Comparison of ENCODE assay signal across 18 cellular contexts in genomic region chr16:89952049-89952448, GRCh38. TPM values are rescaled to one million over a fixed set of nuclear protein-coding genes. Genes with fewer than 3 reads are reported as not detected.
DNase-seq lines count a peak whose midpoint lies in the region; ATAC-seq and TF ChIP-seq lines count a peak whose summit lies in the region.
"Had no signal": no experiment of that assay in that cellular context is flagged by ENCODE, and none has a peak within 500 bp of the region (broad histone marks: within the 10 kb centered on the region; RNA-seq: fewer than 3 reads in every experiment).

No MANE protein-coding gene starts in this region.

- H3K9me3 Mint-ChIP-seq in natural killer cell, result no peaks in the 10 kb centered on the region
- H3K9me3 Mint-ChIP-seq: CD4-positive, alpha-beta memory T cell had no signal

- peak overlapping the region; percentile 64 for H3K4me2 ChIP-seq in Karpas-422 (ENCODE audit: low read depth, low read length, poor library complexity, severe bottlenecking)
- peak overlapping the region; percentile 46 for H3K4me2 ChIP-seq in SU-DHL-6 (ENCODE audit: low read depth, low read length, poor library complexity, severe bottlenecking)

- H3K4me1 Mint-ChIP-seq in natural killer cell, result peaks cover 15 to 17% of the 10 kb centered on the region in 2 donors

- H3K9me2 ChIP-seq in Karpas-422 (replicated peaks; ENCODE audit: insufficient read depth, low read length) (no peaks in the 10 kb centered on the region), SU-DHL-6 (replicated peaks; ENCODE audit: insufficient read depth, low read length) (no peaks in the 10 kb centered on the region)

- peaks cover 57% of the 10 kb centered on the region for H3K79me2 ChIP-seq in Karpas-422 (ENCODE audit: low read length)
- peaks cover 5% of the 10 kb centered on the region; the same call in 1 of the 2 replicates for H3K79me2 ChIP-seq in SU-DHL-6 (ENCODE audit: insufficient read depth, low read length)

- H3K27ac Mint-ChIP-seq in natural killer cell, result no peak overlapping the region
- H3K27ac Mint-ChIP-seq: CD14-positive monocyte; CD4-positive, alpha-beta memory T cell; H9 had no signal

- H3K4me3 Mint-ChIP-seq in natural killer cell, result no peak overlapping the region
- H3K4me3 Mint-ChIP-seq: CD14-positive monocyte had no signal

- no peak overlapping the region for H2AFZ ChIP-seq in Karpas-422 (ENCODE audit: low read length)
- no peak overlapping the region for H2AFZ ChIP-seq in SU-DHL-6 (ENCODE audit: low read depth, low read length, severe bottlenecking)

- intact Hi-C loops in left colon (cut with DNase I, micrococcal nuclease), result no loop called here
- intact Hi-C loops in transverse colon (cut with DNase I; ENCODE audit: low total_unique reads), result no loop called here
- intact Hi-C loops in natural killer cell (cut with micrococcal nuclease), result no loop called here

- H3K27me3 Mint-ChIP-seq in natural killer cell (ENCODE audit: low read depth in 2 of 2), result peaks cover 0 to 3% of the 10 kb centered on the region in 2 donors

- DNase-seq in Karpas-422 (no peak), left colon (peak; percentile 47 to 57), transverse colon (peak; percentile 48), NCI-H2227 treated with DMSO at 0.1 percent for 48 hours (lab: John Stamatoyannopoulos, UW) (no peak), Ammon's horn (ENCODE audit: low spot score) (no peak), natural killer cell (no peak)
- DNase-seq: ACHN; CD4-positive, alpha-beta memory T cell; DMS153; DMS79; H9; IMR-90; KBM-7 had no signal

- H3K27ac ChIP-seq in Karpas-422 (ENCODE audit: low read length) (peak overlapping the region; percentile 95), SU-DHL-6 (ENCODE audit: low read depth, low read length) (peak overlapping the region; percentile 86), transverse colon (no peak overlapping the region)
- H3K27ac ChIP-seq: BLaER1 had no signal

- H3K36me3 ChIP-seq in Karpas-422 (ENCODE audit: insufficient read depth, low read length), result peaks cover 32% of the 10 kb centered on the region
- no peaks in the 10 kb centered on the region for H3K36me3 ChIP-seq in SU-DHL-6 (ENCODE audit: low read length)
- H3K36me3 ChIP-seq in transverse colon, result peaks cover 0 to under 1% (median 0%) of the 10 kb centered on the region in 4 donors

- TF ChIP-seq EP300 in transverse colon (IDR thresholded peaks at IDR 0.05; ENCODE audit: low read depth), result no peak

- H3F3A ChIP-seq in SU-DHL-6 (ENCODE audit: insufficient read depth), result peaks cover 35% of the 10 kb centered on the region

- H3K4me3 ChIP-seq in Karpas-422 (ENCODE audit: low read length) (peak overlapping the region; percentile 49; the same call in 1 of the 2 replicates), SU-DHL-6 (ENCODE audit: insufficient read depth, low read length, poor library complexity, severe bottlenecking) (no peak overlapping the region), transverse colon (no peak overlapping the region)
- H3K4me3 ChIP-seq: BLaER1, GM12878 had no signal

- in situ Hi-C loops in transverse colon (cut with MboI; ENCODE audit: low pct_ligation_motif_present in 1 of 4, low pct_unique_long_range_greater_than_20kb in 1 of 4, low sequenced_read_pairs in 3 of 4), result no loop called here

- 60 to 70% methylated on average over 2 to 12 of the region's 12 CpGs for WGBS in transverse colon (ENCODE audit: low coverage in 1 of 2), 2 donors

- TF ChIP-seq CTCF in SU-DHL-6 (IDR thresholded peaks at IDR 0.05; ENCODE audit: insufficient read depth, low read length, poor library complexity, severe bottlenecking), result no peak
- TF ChIP-seq CTCF in transverse colon (IDR thresholded peaks at IDR 0.05), result no peak
- no peak for TF ChIP-seq CTCF in natural killer cell (IDR thresholded peaks at IDR 0.05)

- no peaks in the 10 kb centered on the region for H3K36me3 Mint-ChIP-seq in natural killer cell

- H3K27me3 ChIP-seq in Karpas-422 (ENCODE audit: low read length), result no peaks in the 10 kb centered on the region
- no peaks in the 10 kb centered on the region; the same call in 1 of the 2 replicates for H3K27me3 ChIP-seq in SU-DHL-6 (ENCODE audit: low read length)
- peaks cover 5% of the 10 kb centered on the region for H3K27me3 ChIP-seq in transverse colon

- H3K9me3 ChIP-seq in Karpas-422 (ENCODE audit: low read length), result no peaks in the 10 kb centered on the region
- H3K9me3 ChIP-seq in SU-DHL-6 (ENCODE audit: insufficient read depth, low read length), result peaks cover 7% of the 10 kb centered on the region; the same call in 1 of the 2 replicates
- no peaks in the 10 kb centered on the region for H3K9me3 ChIP-seq in transverse colon
- H3K9me3 ChIP-seq: BLaER1 had no signal

- ATAC-seq in left colon (peak; percentile 68), HG03439 (IDR thresholded peaks at IDR 0.05; ENCODE audit: unreplicated experiment) (no peak), natural killer cell (no peak)
- ATAC-seq: GM12878 had no signal

- H3K4me1 ChIP-seq in Karpas-422 (ENCODE audit: low read length) (peaks cover 88% of the 10 kb centered on the region), transverse colon (peaks cover 13 to 33% (median 15%) of the 10 kb centered on the region in 4 donors)

- TF ChIP-seq POLR2A in transverse colon (IDR thresholded peaks at IDR 0.05), result no peak

- H4K20me1 ChIP-seq in Karpas-422 (ENCODE audit: insufficient read depth, low read depth, low read length) (no peaks in the 10 kb centered on the region; the same call in 1 of the 2 replicates), SU-DHL-6 (ENCODE audit: low read depth, low read length) (no peaks in the 10 kb centered on the region)

- H3K9ac ChIP-seq in Karpas-422 (ENCODE audit: low read length) (peak overlapping the region; percentile 63), SU-DHL-6 (ENCODE audit: low read length) (peak overlapping the region; percentile 36; the same call in 1 of the 2 replicates)
- H3K9ac ChIP-seq: BLaER1 had no signal

RNA-seq across cellular contexts. Expression of gene DEF8, which starts 3.5 kb away (rescaled TPM):
- total RNA-seq in Karpas-422 (2014; rRNA removed; shearing (Covaris generic); ENCODE audit: low replicate concordance), result 125 and 219 TPM in 2 replicates
- 10 to 100 TPM; 25.4 to 34.0 TPM for total RNA-seq in left colon
- total RNA-seq in transverse colon, result 10 to 100 TPM; 54.8 to 96.7 (median 78.1) TPM
- total RNA-seq in natural killer cell, result 10 to 100 TPM; 43.0 to 60.3 (median 50.1) TPM

RNA-seq across cellular contexts. Expression of gene TUBB3, which starts 28.9 kb away (rescaled TPM):
- 210 and 405 TPM in 2 replicates for total RNA-seq in Karpas-422 (2014; rRNA removed; shearing (Covaris generic); ENCODE audit: low replicate concordance)
- total RNA-seq in left colon, result 1 to 10 TPM; 3.3 to 4.2 TPM
- 10 to 100 TPM in 1 of 4 donors, 1 to 10 TPM in 3; 2.4 to 12.7 (median 4.6) TPM for total RNA-seq in transverse colon
- 1 to 10 TPM; 1.1 to 1.3 (median 1.2) TPM for total RNA-seq in natural killer cell

RNA-seq across cellular contexts. Expression of gene MC1R, which starts 33.4 kb away (rescaled TPM):
- total RNA-seq in Karpas-422 (2014; rRNA removed; shearing (Covaris generic); ENCODE audit: low replicate concordance), result 3.2 and 4.8 TPM in 2 replicates
- 1 to 10 TPM; 2.1 to 4.3 TPM for total RNA-seq in left colon
- total RNA-seq in transverse colon, result 1 to 10 TPM; 2.9 to 7.2 (median 6.7) TPM
- total RNA-seq in natural killer cell, result 10 to 100 TPM; 12.3 to 22.2 (median 13.7) TPM

Comparison
In these comparisons a context has a peak if more than half of its experiments do, and no peak if none do; other contexts are left out.
1. DNase-seq: peak in left colon (2 of 2) and transverse colon (single experiment); none in Karpas-422 (single experiment), NCI-H2227 treated with DMSO at 0.1 percent for 48 hours (single experiment), Ammon's horn (single experiment) and natural killer cell (single experiment).
2. H3K27ac ChIP-seq: peak in Karpas-422 (single experiment) and SU-DHL-6 (single experiment); none in transverse colon (0 of 4).
3. RNA of gene TUBB3, which starts 28.9 kb away (total RNA-seq): 210 to 405 TPM in Karpas-422; 2.4 to 12.7 TPM in transverse colon, 3.3 to 4.2 TPM in left colon and 1.1 to 1.3 TPM in natural killer cell; every median in the first group is over 10 times any median in the second.